In the genomic region with DNA sequence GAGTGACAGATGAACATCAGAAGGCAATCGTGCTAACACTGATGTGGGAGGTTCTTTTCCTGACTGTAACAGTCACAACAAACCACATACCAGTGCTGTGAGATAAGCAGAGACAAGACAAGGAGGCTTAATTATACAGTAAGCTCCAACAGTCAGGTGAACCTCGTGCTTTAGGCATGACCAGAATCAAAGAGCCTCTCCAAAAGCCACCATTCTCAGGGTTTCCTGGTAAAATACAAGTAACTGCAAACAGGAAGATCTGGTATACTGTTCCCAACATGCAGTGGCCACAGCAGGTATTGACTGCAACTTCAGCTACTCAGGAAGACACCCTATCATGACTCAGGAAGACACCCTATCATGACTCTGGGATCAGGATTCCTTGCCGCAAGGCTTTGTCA, we compare ENCODE assay signal across 13 cellular contexts. TPM values are rescaled to one million over a fixed set of nuclear protein-coding genes. Genes with fewer than 3 reads are reported as not detected.
DNase-seq lines count a peak whose midpoint lies in the region; ATAC-seq and TF ChIP-seq lines count a peak whose summit lies in the region.
"Had no signal": no experiment of that assay in that cellular context is flagged by ENCODE, and none has a peak within 500 bp of the region (broad histone marks: within the 10 kb centered on the region; RNA-seq: fewer than 3 reads in every experiment).

No MANE protein-coding gene starts in this region.

- POLR2A ChIA-PET in activated naive CD8-positive, alpha-beta T cell treated with anti-CD3 and anti-CD28 coated beads, Interleukin-2, amount 10 ng/mL, durations not matched to agents 7 days and 5 days (lab: Charles Lee), result no interaction called here

- no peak overlapping the region for H3K27ac Mint-ChIP-seq in activated naive CD8-positive, alpha-beta T cell treated with anti-CD3 and anti-CD28 coated beads, Interleukin-2, amount 10 ng/mL, durations not matched to agents 7 days and 5 days
- no peak overlapping the region for H3K27ac Mint-ChIP-seq in activated naive CD8-positive, alpha-beta T cell treated with anti-CD3 and anti-CD28 coated beads for 36 hours
- H3K27ac Mint-ChIP-seq in stimulated activated effector memory CD8-positive, alpha-beta T cell treated with anti-CD3 and anti-CD28 coated beads, Interleukin-12 subunit alpha, Interleukin-12 subunit beta, amount 100 ng/mL, for 72 hours, result no peak overlapping the region
- H3K27ac Mint-ChIP-seq: activated naive CD4-positive, alpha-beta T cell treated with anti-CD3 and anti-CD28 coated beads, Interleukin-2, amount 50 U/mL, for 24 hours had no signal

- ATAC-seq in activated naive CD8-positive, alpha-beta T cell treated with anti-CD3 and anti-CD28 coated beads, Interleukin-2, amount 10 ng/mL, durations not matched to agents 7 days and 5 days (ENCODE audit: low read depth), result peak; percentile 47
- peak; percentile 65 for ATAC-seq in stimulated activated effector memory CD8-positive, alpha-beta T cell treated with anti-CD3 and anti-CD28 coated beads, Interleukin-12 subunit alpha, Interleukin-12 subunit beta, amount 100 ng/mL, for 72 hours
- ATAC-seq in HG03196 (IDR thresholded peaks at IDR 0.05; ENCODE audit: unreplicated experiment), result no peak

- H3K9me3 Mint-ChIP-seq in activated naive CD8-positive, alpha-beta T cell treated with anti-CD3 and anti-CD28 coated beads, Interleukin-2, amount 10 ng/mL, durations not matched to agents 7 days and 5 days, result no peaks in the 10 kb centered on the region
- no peaks in the 10 kb centered on the region for H3K9me3 Mint-ChIP-seq in activated naive CD8-positive, alpha-beta T cell treated with anti-CD3 and anti-CD28 coated beads for 36 hours
- no peaks in the 10 kb centered on the region for H3K9me3 Mint-ChIP-seq in stimulated activated effector memory CD8-positive, alpha-beta T cell treated with anti-CD3 and anti-CD28 coated beads, Interleukin-12 subunit alpha, Interleukin-12 subunit beta, amount 100 ng/mL, for 72 hours
- H3K9me3 Mint-ChIP-seq: activated naive CD4-positive, alpha-beta T cell treated with anti-CD3 and anti-CD28 coated beads, Interleukin-2, amount 50 U/mL, for 24 hours had no signal

- no peak overlapping the region for H3K4me3 Mint-ChIP-seq in activated naive CD8-positive, alpha-beta T cell treated with anti-CD3 and anti-CD28 coated beads, Interleukin-2, amount 10 ng/mL, durations not matched to agents 7 days and 5 days
- H3K4me3 Mint-ChIP-seq in activated naive CD8-positive, alpha-beta T cell treated with anti-CD3 and anti-CD28 coated beads for 36 hours, result no peak overlapping the region
- H3K4me3 Mint-ChIP-seq in stimulated activated effector memory CD8-positive, alpha-beta T cell treated with anti-CD3 and anti-CD28 coated beads, Interleukin-12 subunit alpha, Interleukin-12 subunit beta, amount 100 ng/mL, for 72 hours, result no peak overlapping the region
- H3K4me3 Mint-ChIP-seq: activated naive CD4-positive, alpha-beta T cell treated with anti-CD3 and anti-CD28 coated beads, Interleukin-2, amount 50 U/mL, for 24 hours had no signal

- DNase-seq in activated naive CD8-positive, alpha-beta T cell treated with anti-CD3 and anti-CD28 coated beads, Interleukin-2, amount 10 ng/mL, durations not matched to agents 7 days and 5 days, result no peak
- no peak for DNase-seq in activated naive CD8-positive, alpha-beta T cell treated with anti-CD3 and anti-CD28 coated beads for 36 hours
- DNase-seq in OCI-M1 (lab: John Stamatoyannopoulos, UW), result peak; percentile 75
- peak; percentile 65 to 80 for DNase-seq in erythroblast (lab: John Stamatoyannopoulos, UW)
- no peak for DNase-seq in stimulated activated effector memory CD8-positive, alpha-beta T cell treated with anti-CD3 and anti-CD28 coated beads, Interleukin-12 subunit alpha, Interleukin-12 subunit beta, amount 100 ng/mL, for 72 hours (ENCODE audit: low spot score in 2 of 2)
- DNase-seq in activated gamma-delta T cell (lab: John Stamatoyannopoulos, UW), result no peak
- DNase-seq in substantia nigra (lab: John Stamatoyannopoulos, UW), result no peak
- DNase-seq: C1 segment of cervical spinal cord, kidney, NCI-H146 had no signal

- TF ChIP-seq POLR2A in erythroblast (IDR thresholded peaks at IDR 0.05; ENCODE audit: low read length), result peak; percentile 35

- H3K36me3 Mint-ChIP-seq in activated naive CD8-positive, alpha-beta T cell treated with anti-CD3 and anti-CD28 coated beads, Interleukin-2, amount 10 ng/mL, durations not matched to agents 7 days and 5 days, result no peaks in the 10 kb centered on the region
- no peaks in the 10 kb centered on the region for H3K36me3 Mint-ChIP-seq in activated naive CD8-positive, alpha-beta T cell treated with anti-CD3 and anti-CD28 coated beads for 36 hours
- H3K36me3 Mint-ChIP-seq in stimulated activated effector memory CD8-positive, alpha-beta T cell treated with anti-CD3 and anti-CD28 coated beads, Interleukin-12 subunit alpha, Interleukin-12 subunit beta, amount 100 ng/mL, for 72 hours, result no peaks in the 10 kb centered on the region
- H3K36me3 Mint-ChIP-seq: activated naive CD4-positive, alpha-beta T cell treated with anti-CD3 and anti-CD28 coated beads, Interleukin-2, amount 50 U/mL, for 24 hours had no signal

- peaks cover 28% of the 10 kb centered on the region for H3K27me3 Mint-ChIP-seq in activated naive CD8-positive, alpha-beta T cell treated with anti-CD3 and anti-CD28 coated beads, Interleukin-2, amount 10 ng/mL, durations not matched to agents 7 days and 5 days
- peaks cover 30% of the 10 kb centered on the region for H3K27me3 Mint-ChIP-seq in activated naive CD8-positive, alpha-beta T cell treated with anti-CD3 and anti-CD28 coated beads for 36 hours

- no peak overlapping the region for H3K27ac ChIP-seq in substantia nigra (ENCODE audit: low read depth, low read length, poor library complexity, severe bottlenecking)
- H3K27ac ChIP-seq: VCaP had no signal

- H3K4me1 Mint-ChIP-seq in activated naive CD8-positive, alpha-beta T cell treated with anti-CD3 and anti-CD28 coated beads, Interleukin-2, amount 10 ng/mL, durations not matched to agents 7 days and 5 days, result peaks cover 11% of the 10 kb centered on the region
- H3K4me1 Mint-ChIP-seq in activated naive CD8-positive, alpha-beta T cell treated with anti-CD3 and anti-CD28 coated beads for 36 hours, result peaks cover 7% of the 10 kb centered on the region
- H3K4me1 Mint-ChIP-seq in stimulated activated effector memory CD8-positive, alpha-beta T cell treated with anti-CD3 and anti-CD28 coated beads, Interleukin-12 subunit alpha, Interleukin-12 subunit beta, amount 100 ng/mL, for 72 hours, result no peaks in the 10 kb centered on the region

RNA-seq across cellular contexts. Expression of a gene that starts 47.3 kb away (rescaled TPM):
- 10 to 100 TPM; 35.1 to 35.8 TPM for total RNA-seq in activated naive CD8-positive, alpha-beta T cell treated with anti-CD3 and anti-CD28 coated beads, Interleukin-2, amount 10 ng/mL, durations not matched to agents 7 days and 5 days
- total RNA-seq in activated naive CD8-positive, alpha-beta T cell treated with anti-CD3 and anti-CD28 coated beads for 36 hours, result 10 to 100 TPM; 42.5 TPM

Comparison
In these comparisons a context has a peak if more than half of its experiments do, and no peak if none do; other contexts are left out.
1. DNase-seq: peak in OCI-M1 (single experiment) and erythroblast (2 of 2); none in activated naive CD8-positive, alpha-beta T cell treated with anti-CD3 and anti-CD28 coated beads, Interleukin-2, amount 10 ng/mL, durations not matched to agents 7 days and 5 days (single experiment), activated naive CD8-positive, alpha-beta T cell treated with anti-CD3 and anti-CD28 coated beads for 36 hours (single experiment), stimulated activated effector memory CD8-positive, alpha-beta T cell treated with anti-CD3 and anti-CD28 coated beads, Interleukin-12 subunit alpha, Interleukin-12 subunit beta, amount 100 ng/mL, for 72 hours (0 of 2), activated gamma-delta T cell (single experiment) and substantia nigra (0 of 49).